In the genomic region with DNA sequence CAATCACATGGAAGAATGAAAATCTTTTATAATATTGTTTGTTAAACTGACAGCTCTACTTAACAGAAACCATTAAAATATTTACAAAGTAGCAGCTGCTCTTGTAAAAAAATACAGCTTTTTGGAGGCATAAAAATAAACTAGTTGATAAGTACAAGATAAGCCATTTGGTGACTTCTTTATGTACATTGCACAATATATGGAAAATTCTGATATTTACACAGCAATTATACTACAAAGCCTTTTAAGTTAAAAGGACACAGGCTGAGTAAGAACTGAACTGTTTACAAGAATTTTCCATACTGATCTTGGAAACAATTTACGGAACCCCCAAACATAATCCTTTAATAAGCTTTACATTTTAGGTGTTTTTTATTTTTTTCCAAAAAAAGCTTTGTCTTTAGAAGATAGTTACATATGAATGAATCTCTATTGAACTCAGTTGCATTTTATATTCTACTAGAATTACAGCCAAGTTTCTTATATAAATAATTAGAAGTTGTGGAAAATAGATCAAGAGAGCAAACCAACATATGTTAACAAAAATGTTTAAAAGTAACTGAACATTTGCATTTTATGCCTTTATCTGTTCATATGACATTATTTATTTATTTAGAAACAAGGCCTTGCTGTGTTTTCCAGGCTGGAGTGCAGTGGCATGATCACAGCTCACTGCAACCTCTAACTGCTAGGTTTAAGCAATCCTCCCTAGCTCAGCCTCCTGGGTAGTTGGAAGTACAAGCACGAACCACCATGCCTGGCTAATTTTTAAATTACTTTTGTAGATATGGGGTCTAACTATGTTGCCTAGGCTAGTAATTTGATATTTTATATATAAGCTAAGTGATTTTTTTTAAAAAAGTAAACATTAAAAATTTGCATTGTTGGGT, we compare ENCODE assay signal across 1 cellular context.
TF ChIP-seq lines count a peak whose summit lies in the region.

No MANE protein-coding gene starts in this region.

TF ChIP-seq in HepG2, 621 proteins besides CTCF, POLR2A, EP300 and RAD21 (continued from another document and continues in another):
- TF ChIP-seq, protein P1, sequence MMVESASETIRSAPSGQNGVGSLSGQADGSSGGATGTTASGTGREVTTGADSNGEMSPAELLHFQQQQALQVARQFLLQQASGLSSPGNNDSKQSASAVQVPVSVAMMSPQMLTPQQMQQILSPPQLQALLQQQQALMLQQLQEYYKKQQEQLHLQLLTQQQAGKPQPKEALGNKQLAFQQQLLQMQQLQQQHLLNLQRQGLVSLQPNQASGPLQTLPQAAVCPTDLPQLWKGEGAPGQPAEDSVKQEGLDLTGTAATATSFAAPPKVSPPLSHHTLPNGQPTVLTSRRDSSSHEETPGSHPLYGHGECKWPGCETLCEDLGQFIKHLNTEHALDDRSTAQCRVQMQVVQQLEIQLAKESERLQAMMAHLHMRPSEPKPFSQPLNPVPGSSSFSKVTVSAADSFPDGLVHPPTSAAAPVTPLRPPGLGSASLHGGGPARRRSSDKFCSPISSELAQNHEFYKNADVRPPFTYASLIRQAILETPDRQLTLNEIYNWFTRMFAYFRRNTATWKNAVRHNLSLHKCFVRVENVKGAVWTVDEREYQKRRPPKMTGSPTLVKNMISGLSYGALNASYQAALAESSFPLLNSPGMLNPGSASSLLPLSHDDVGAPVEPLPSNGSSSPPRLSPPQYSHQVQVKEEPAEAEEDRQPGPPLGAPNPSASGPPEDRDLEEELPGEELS (CRISPR knock-in tag; IDR thresholded peaks at IDR 0.05): peak; percentile 92
- TF ChIP-seq RBM22 (optimal IDR thresholded peaks at IDR 0.05; ENCODE audit: low read length) (no peak), SP4 (CRISPR knock-in tag; IDR thresholded peaks at IDR 0.05) (no peak), KDM4B (CRISPR knock-in tag; IDR thresholded peaks at IDR 0.05) (0 out of 2 replicates have a peak, but pooled peaks have one; percentile 18), RFXANK (CRISPR knock-in tag; IDR thresholded peaks at IDR 0.05) (no peak), KLF16 (CRISPR knock-in tag; IDR thresholded peaks at IDR 0.05) (peak in 1 of 2 experiments; percentile 94; a peak in 2 of 4 replicates), ESRRA (CRISPR knock-in tag; IDR thresholded peaks at IDR 0.05; ENCODE audit: low read depth) (no peak), BORCS8-MEF2B (CRISPR knock-in tag; IDR thresholded peaks at IDR 0.05) (no peak), CBX5 (CRISPR knock-in tag; IDR thresholded peaks at IDR 0.05; ENCODE audit: borderline replicate concordance) (no peak), PCBP1 (IDR thresholded peaks at IDR 0.05; ENCODE audit: borderline replicate concordance, low read depth, low read length) (no peak), ZFP41 (CRISPR knock-in tag; IDR thresholded peaks at IDR 0.05; ENCODE audit: borderline replicate concordance) (no peak), HOXA5 (CRISPR knock-in tag; IDR thresholded peaks at IDR 0.05) (no peak), ZNF296 (CRISPR knock-in tag; conservative IDR thresholded peaks at IDR 0.05) (no peak), ZNF614 (CRISPR knock-in tag; IDR thresholded peaks at IDR 0.05; ENCODE audit: borderline replicate concordance) (no peak; the same call in 1 of the 2 replicates), SOX13 (IDR thresholded peaks at IDR 0.05) (peak; percentile 91; the same call in 1 of the 2 replicates), SOX13 (CRISPR knock-in tag; conservative IDR thresholded peaks at IDR 0.05 in 1 of 2, IDR thresholded peaks at IDR 0.05 in 1 of 2) (peak in 1 of 2 experiments; percentile 98; a peak in 2 of 4 replicates), ZNF160 (CRISPR knock-in tag; IDR thresholded peaks at IDR 0.05) (no peak), ZNF577 (CRISPR knock-in tag; IDR thresholded peaks at IDR 0.05; ENCODE audit: borderline replicate concordance, low read depth) (no peak), BRCA1 (CRISPR knock-in tag; IDR thresholded peaks at IDR 0.05) (no peak), REL (CRISPR knock-in tag; conservative IDR thresholded peaks at IDR 0.05) (no peak), MAFF (IDR thresholded peaks at IDR 0.05; ENCODE audit: low read depth, low read length) (no peak), KDM1A (CRISPR knock-in tag; IDR thresholded peaks at IDR 0.05) (no peak), HMG20B (CRISPR knock-in tag; conservative IDR thresholded peaks at IDR 0.05) (peak; percentile 78), ZNF672 (CRISPR knock-in tag; IDR thresholded peaks at IDR 0.05) (no peak), ISX (CRISPR knock-in tag; conservative IDR thresholded peaks at IDR 0.05) (0 out of 2 replicates have a peak, but pooled peaks have one; percentile 1), MEIS2 (CRISPR knock-in tag; IDR thresholded peaks at IDR 0.05) (no peak)
- TF ChIP-seq, protein P2, sequence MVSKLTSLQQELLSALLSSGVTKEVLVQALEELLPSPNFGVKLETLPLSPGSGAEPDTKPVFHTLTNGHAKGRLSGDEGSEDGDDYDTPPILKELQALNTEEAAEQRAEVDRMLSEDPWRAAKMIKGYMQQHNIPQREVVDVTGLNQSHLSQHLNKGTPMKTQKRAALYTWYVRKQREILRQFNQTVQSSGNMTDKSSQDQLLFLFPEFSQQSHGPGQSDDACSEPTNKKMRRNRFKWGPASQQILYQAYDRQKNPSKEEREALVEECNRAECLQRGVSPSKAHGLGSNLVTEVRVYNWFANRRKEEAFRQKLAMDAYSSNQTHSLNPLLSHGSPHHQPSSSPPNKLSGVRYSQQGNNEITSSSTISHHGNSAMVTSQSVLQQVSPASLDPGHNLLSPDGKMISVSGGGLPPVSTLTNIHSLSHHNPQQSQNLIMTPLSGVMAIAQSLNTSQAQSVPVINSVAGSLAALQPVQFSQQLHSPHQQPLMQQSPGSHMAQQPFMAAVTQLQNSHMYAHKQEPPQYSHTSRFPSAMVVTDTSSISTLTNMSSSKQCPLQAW (CRISPR knock-in tag; IDR thresholded peaks at IDR 0.05): no peak
- TF ChIP-seq, protein P3, sequence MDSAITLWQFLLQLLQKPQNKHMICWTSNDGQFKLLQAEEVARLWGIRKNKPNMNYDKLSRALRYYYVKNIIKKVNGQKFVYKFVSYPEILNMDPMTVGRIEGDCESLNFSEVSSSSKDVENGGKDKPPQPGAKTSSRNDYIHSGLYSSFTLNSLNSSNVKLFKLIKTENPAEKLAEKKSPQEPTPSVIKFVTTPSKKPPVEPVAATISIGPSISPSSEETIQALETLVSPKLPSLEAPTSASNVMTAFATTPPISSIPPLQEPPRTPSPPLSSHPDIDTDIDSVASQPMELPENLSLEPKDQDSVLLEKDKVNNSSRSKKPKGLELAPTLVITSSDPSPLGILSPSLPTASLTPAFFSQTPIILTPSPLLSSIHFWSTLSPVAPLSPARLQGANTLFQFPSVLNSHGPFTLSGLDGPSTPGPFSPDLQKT (CRISPR knock-in tag; IDR thresholded peaks at IDR 0.05; ENCODE audit: borderline replicate concordance): no peak
- TF ChIP-seq, protein P4, sequence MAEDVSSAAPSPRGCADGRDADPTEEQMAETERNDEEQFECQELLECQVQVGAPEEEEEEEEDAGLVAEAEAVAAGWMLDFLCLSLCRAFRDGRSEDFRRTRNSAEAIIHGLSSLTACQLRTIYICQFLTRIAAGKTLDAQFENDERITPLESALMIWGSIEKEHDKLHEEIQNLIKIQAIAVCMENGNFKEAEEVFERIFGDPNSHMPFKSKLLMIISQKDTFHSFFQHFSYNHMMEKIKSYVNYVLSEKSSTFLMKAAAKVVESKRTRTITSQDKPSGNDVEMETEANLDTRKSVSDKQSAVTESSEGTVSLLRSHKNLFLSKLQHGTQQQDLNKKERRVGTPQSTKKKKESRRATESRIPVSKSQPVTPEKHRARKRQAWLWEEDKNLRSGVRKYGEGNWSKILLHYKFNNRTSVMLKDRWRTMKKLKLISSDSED (CRISPR knock-in tag; IDR thresholded peaks at IDR 0.05): no peak
- TF ChIP-seq, protein P5, sequence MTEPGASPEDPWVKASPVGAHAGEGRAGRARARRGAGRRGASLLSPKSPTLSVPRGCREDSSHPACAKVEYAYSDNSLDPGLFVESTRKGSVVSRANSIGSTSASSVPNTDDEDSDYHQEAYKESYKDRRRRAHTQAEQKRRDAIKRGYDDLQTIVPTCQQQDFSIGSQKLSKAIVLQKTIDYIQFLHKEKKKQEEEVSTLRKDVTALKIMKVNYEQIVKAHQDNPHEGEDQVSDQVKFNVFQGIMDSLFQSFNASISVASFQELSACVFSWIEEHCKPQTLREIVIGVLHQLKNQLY (CRISPR knock-in tag; IDR thresholded peaks at IDR 0.05): peak; percentile 85
- TF ChIP-seq, protein P6, sequence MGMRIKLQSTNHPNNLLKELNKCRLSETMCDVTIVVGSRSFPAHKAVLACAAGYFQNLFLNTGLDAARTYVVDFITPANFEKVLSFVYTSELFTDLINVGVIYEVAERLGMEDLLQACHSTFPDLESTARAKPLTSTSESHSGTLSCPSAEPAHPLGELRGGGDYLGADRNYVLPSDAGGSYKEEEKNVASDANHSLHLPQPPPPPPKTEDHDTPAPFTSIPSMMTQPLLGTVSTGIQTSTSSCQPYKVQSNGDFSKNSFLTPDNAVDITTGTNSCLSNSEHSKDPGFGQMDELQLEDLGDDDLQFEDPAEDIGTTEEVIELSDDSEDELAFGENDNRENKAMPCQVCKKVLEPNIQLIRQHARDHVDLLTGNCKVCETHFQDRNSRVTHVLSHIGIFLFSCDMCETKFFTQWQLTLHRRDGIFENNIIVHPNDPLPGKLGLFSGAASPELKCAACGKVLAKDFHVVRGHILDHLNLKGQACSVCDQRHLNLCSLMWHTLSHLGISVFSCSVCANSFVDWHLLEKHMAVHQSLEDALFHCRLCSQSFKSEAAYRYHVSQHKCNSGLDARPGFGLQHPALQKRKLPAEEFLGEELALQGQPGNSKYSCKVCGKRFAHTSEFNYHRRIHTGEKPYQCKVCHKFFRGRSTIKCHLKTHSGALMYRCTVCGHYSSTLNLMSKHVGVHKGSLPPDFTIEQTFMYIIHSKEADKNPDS (CRISPR knock-in tag; IDR thresholded peaks at IDR 0.05): peak; percentile 78; the same call in 1 of the 2 replicates
- TF ChIP-seq, protein P7, sequence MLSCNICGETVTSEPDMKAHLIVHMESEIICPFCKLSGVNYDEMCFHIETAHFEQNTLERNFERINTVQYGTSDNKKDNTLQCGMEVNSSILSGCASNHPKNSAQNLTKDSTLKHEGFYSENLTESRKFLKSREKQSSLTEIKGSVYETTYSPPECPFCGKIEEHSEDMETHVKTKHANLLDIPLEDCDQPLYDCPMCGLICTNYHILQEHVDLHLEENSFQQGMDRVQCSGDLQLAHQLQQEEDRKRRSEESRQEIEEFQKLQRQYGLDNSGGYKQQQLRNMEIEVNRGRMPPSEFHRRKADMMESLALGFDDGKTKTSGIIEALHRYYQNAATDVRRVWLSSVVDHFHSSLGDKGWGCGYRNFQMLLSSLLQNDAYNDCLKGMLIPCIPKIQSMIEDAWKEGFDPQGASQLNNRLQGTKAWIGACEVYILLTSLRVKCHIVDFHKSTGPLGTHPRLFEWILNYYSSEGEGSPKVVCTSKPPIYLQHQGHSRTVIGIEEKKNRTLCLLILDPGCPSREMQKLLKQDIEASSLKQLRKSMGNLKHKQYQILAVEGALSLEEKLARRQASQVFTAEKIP (CRISPR knock-in tag; IDR thresholded peaks at IDR 0.05; ENCODE audit: borderline replicate concordance): no peak
- TF ChIP-seq, protein P8, sequence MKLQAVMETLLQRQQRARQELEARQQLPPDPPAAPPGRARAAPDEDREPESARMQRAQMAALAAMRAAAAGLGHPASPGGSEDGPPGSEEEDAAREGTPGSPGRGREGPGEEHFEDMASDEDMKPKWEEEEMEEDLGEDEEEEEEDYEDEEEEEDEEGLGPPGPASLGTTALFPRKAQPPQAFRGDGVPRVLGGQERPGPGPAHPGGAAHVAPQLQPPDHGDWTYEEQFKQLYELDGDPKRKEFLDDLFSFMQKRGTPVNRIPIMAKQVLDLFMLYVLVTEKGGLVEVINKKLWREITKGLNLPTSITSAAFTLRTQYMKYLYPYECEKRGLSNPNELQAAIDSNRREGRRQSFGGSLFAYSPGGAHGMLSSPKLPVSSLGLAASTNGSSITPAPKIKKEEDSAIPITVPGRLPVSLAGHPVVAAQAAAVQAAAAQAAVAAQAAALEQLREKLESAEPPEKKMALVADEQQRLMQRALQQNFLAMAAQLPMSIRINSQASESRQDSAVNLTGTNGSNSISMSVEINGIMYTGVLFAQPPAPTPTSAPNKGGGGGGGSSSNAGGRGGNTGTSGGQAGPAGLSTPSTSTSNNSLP (IDR thresholded peaks at IDR 0.05; ENCODE audit: low read depth, low read length): peak; percentile 98
- TF ChIP-seq, protein P9, sequence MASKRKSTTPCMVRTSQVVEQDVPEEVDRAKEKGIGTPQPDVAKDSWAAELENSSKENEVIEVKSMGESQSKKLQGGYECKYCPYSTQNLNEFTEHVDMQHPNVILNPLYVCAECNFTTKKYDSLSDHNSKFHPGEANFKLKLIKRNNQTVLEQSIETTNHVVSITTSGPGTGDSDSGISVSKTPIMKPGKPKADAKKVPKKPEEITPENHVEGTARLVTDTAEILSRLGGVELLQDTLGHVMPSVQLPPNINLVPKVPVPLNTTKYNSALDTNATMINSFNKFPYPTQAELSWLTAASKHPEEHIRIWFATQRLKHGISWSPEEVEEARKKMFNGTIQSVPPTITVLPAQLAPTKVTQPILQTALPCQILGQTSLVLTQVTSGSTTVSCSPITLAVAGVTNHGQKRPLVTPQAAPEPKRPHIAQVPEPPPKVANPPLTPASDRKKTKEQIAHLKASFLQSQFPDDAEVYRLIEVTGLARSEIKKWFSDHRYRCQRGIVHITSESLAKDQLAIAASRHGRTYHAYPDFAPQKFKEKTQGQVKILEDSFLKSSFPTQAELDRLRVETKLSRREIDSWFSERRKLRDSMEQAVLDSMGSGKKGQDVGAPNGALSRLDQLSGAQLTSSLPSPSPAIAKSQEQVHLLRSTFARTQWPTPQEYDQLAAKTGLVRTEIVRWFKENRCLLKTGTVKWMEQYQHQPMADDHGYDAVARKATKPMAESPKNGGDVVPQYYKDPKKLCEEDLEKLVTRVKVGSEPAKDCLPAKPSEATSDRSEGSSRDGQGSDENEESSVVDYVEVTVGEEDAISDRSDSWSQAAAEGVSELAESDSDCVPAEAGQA (IDR thresholded peaks at IDR 0.05; ENCODE audit: low read depth): no peak
- TF ChIP-seq, protein P9 (CRISPR knock-in tag; IDR thresholded peaks at IDR 0.05; ENCODE audit: borderline replicate concordance): peak; percentile 75; the same call in 1 of the 2 replicates
